In the genomic region with DNA sequence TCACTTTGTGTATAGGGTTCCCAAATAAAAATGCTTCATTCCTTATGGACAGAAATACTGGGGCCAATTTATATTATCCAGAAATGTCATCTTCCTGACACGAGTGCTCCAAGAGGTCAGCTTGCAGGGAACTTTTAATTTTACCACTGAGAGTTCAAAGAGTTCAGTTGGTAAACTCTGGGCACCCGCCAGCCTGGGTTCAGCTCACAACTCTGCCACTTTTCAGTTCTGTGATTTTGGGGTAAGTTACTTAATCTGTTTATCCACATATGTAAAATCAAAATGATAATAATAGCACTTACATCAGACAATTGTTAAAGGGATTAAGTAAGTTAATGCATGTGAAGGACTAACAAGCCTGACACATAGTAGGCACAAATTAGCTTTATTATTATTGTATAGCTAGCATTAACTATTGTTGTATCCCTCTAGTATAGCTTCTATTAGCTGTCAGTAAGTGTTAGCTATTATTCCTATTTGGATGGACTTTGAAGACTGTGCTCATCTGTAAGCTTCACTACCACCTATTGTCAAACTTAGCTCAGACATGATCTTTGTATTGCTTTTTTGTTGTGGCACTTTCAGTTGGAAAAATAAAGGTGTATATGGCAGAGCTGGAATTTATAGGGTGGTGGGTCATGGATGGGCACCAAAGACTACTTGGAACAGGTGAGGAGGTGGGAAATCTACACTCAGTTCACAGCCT, we compare ENCODE assay signal across 1 cellular context.
TF ChIP-seq lines count a peak whose summit lies in the region.

No MANE protein-coding gene starts in this region.

TF ChIP-seq in WTC11, 78 proteins besides CTCF, POLR2A, EP300 and RAD21 (continued from another document):
- TF ChIP-seq ZSCAN18 (CRISPR knock-in tag; IDR thresholded peaks at IDR 0.05) (no peak), FOXJ3 (CRISPR knock-in tag; IDR thresholded peaks at IDR 0.05; ENCODE audit: borderline replicate concordance) (no peak), CBFB (CRISPR knock-in tag; IDR thresholded peaks at IDR 0.05; ENCODE audit: low read depth) (no peak), ZNF423 (CRISPR knock-in tag; IDR thresholded peaks at IDR 0.05) (no peak), HMGA2 (CRISPR knock-in tag; IDR thresholded peaks at IDR 0.05) (no peak), USF1 (CRISPR knock-in tag; IDR thresholded peaks at IDR 0.05) (no peak)
- TF ChIP-seq, protein P1, sequence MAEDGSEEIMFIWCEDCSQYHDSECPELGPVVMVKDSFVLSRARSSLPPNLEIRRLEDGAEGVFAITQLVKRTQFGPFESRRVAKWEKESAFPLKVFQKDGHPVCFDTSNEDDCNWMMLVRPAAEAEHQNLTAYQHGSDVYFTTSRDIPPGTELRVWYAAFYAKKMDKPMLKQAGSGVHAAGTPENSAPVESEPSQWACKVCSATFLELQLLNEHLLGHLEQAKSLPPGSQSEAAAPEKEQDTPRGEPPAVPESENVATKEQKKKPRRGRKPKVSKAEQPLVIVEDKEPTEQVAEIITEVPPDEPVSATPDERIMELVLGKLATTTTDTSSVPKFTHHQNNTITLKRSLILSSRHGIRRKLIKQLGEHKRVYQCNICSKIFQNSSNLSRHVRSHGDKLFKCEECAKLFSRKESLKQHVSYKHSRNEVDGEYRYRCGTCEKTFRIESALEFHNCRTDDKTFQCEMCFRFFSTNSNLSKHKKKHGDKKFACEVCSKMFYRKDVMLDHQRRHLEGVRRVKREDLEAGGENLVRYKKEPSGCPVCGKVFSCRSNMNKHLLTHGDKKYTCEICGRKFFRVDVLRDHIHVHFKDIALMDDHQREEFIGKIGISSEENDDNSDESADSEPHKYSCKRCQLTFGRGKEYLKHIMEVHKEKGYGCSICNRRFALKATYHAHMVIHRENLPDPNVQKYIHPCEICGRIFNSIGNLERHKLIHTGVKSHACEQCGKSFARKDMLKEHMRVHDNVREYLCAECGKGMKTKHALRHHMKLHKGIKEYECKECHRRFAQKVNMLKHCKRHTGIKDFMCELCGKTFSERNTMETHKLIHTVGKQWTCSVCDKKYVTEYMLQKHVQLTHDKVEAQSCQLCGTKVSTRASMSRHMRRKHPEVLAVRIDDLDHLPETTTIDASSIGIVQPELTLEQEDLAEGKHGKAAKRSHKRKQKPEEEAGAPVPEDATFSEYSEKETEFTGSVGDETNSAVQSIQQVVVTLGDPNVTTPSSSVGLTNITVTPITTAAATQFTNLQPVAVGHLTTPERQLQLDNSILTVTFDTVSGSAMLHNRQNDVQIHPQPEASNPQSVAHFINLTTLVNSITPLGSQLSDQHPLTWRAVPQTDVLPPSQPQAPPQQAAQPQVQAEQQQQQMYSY (CRISPR knock-in tag; IDR thresholded peaks at IDR 0.05): no peak
